ENCODE assay signal across 2 cellular contexts in genomic region chr21:43025636-43026180, GRCh38.
TF ChIP-seq lines count a peak whose summit lies in the region.

No MANE protein-coding gene starts in this region.

TF ChIP-seq in HepG2, 621 proteins besides CTCF, POLR2A, EP300 and RAD21:
- TF ChIP-seq, protein P1, sequence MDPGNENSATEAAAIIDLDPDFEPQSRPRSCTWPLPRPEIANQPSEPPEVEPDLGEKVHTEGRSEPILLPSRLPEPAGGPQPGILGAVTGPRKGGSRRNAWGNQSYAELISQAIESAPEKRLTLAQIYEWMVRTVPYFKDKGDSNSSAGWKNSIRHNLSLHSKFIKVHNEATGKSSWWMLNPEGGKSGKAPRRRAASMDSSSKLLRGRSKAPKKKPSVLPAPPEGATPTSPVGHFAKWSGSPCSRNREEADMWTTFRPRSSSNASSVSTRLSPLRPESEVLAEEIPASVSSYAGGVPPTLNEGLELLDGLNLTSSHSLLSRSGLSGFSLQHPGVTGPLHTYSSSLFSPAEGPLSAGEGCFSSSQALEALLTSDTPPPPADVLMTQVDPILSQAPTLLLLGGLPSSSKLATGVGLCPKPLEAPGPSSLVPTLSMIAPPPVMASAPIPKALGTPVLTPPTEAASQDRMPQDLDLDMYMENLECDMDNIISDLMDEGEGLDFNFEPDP (CRISPR knock-in tag; conservative IDR thresholded peaks at IDR 0.05) = no peak
- peak; percentile 60 for TF ChIP-seq TEAD3 (CRISPR knock-in tag; optimal IDR thresholded peaks at IDR 0.05; ENCODE audit: borderline replicate concordance)
- no peak for TF ChIP-seq RFX1 (IDR thresholded peaks at IDR 0.05)
- no peak for TF ChIP-seq SPEN (CRISPR knock-in tag; IDR thresholded peaks at IDR 0.05; ENCODE audit: low read depth)
- TF ChIP-seq ZBTB7A (CRISPR knock-in tag; IDR thresholded peaks at IDR 0.05) = no peak

TF ChIP-seq in K562, 482 proteins besides CTCF, POLR2A, EP300 and RAD21:
- TF ChIP-seq, protein P2, sequence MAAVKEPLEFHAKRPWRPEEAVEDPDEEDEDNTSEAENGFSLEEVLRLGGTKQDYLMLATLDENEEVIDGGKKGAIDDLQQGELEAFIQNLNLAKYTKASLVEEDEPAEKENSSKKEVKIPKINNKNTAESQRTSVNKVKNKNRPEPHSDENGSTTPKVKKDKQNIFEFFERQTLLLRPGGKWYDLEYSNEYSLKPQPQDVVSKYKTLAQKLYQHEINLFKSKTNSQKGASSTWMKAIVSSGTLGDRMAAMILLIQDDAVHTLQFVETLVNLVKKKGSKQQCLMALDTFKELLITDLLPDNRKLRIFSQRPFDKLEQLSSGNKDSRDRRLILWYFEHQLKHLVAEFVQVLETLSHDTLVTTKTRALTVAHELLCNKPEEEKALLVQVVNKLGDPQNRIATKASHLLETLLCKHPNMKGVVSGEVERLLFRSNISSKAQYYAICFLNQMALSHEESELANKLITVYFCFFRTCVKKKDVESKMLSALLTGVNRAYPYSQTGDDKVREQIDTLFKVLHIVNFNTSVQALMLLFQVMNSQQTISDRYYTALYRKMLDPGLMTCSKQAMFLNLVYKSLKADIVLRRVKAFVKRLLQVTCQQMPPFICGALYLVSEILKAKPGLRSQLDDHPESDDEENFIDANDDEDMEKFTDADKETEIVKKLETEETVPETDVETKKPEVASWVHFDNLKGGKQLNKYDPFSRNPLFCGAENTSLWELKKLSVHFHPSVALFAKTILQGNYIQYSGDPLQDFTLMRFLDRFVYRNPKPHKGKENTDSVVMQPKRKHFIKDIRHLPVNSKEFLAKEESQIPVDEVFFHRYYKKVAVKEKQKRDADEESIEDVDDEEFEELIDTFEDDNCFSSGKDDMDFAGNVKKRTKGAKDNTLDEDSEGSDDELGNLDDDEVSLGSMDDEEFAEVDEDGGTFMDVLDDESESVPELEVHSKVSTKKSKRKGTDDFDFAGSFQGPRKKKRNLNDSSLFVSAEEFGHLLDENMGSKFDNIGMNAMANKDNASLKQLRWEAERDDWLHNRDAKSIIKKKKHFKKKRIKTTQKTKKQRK (IDR thresholded peaks at IDR 0.05; ENCODE audit: borderline replicate concordance, low read depth, low read length) = no peak
- TF ChIP-seq ZNF766 (CRISPR knock-in tag; conservative IDR thresholded peaks at IDR 0.05) (no peak), ILF3 (IDR thresholded peaks at IDR 0.05; ENCODE audit: borderline replicate concordance) (no peak), ZBTB2 (IDR thresholded peaks at IDR 0.05) (no peak), TCF7L2 (IDR thresholded peaks at IDR 0.05; ENCODE audit: low read depth, low read length) (no peak), SMARCA4 (IDR thresholded peaks at IDR 0.05) (no peak), ZFX (CRISPR knock-in tag; IDR thresholded peaks at IDR 0.05) (no peak), ARHGAP35 (IDR thresholded peaks at IDR 0.05; ENCODE audit: partially characterized antibody) (no peak), PATZ1 (CRISPR knock-in tag; IDR thresholded peaks at IDR 0.05; ENCODE audit: borderline replicate concordance) (no peak)
- TF ChIP-seq, protein P3, sequence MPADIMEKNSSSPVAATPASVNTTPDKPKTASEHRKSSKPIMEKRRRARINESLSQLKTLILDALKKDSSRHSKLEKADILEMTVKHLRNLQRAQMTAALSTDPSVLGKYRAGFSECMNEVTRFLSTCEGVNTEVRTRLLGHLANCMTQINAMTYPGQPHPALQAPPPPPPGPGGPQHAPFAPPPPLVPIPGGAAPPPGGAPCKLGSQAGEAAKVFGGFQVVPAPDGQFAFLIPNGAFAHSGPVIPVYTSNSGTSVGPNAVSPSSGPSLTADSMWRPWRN (IDR thresholded peaks at IDR 0.05; ENCODE audit: low read depth) = no peak
TF ChIP-seq in K562: peak in this region for 0.
